Comparison of ENCODE assay signal across 1 cellular context in the genomic region with DNA sequence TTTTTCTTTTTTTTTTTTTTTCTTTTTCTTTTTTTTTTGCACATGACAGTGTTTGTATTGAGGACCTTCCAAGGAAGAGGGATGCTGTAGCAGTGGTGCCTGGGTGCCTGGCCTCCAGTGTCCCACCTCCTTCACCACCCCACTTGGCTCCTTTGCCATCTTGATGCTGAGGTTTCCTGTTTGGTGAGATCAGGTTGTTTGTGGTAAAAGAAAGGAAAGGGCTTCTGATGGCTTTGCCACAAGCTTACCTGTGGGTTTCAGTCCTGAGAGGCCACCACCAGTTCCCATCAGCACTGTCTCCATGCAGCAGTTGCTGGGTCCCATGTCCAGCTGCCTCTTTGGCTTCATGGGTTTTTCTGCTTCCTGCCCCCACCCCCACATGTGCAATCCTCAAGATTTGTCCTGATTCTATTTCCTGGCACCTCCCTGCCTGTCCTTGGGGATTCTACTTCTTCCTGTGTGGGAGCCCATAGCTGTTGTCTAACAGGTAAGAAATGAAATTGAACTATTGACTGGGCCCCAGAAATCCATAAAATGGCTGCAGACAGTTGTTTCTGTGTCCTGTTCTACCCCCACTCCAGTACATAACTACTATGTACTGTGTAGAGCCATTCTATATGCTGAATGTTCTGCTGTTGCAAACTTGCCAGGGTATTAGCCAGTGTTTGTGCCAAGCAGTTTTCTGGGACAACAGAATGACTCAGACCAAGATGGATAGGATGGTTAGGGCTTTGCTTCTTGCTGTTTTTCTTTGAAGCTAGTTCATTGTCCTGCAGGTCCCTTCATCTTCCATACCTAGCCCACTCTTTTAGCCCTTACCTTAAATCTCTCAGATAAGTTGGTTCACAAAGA.
TF ChIP-seq lines count a peak whose summit lies in the region.

No MANE protein-coding gene starts in this region.

TF ChIP-seq in GM23338, 12 proteins besides CTCF, POLR2A, EP300 and RAD21:
- no peak for TF ChIP-seq CREB1 (CRISPR knock-in tag; IDR thresholded peaks at IDR 0.05; ENCODE audit: low read depth)
- TF ChIP-seq, protein P1, sequence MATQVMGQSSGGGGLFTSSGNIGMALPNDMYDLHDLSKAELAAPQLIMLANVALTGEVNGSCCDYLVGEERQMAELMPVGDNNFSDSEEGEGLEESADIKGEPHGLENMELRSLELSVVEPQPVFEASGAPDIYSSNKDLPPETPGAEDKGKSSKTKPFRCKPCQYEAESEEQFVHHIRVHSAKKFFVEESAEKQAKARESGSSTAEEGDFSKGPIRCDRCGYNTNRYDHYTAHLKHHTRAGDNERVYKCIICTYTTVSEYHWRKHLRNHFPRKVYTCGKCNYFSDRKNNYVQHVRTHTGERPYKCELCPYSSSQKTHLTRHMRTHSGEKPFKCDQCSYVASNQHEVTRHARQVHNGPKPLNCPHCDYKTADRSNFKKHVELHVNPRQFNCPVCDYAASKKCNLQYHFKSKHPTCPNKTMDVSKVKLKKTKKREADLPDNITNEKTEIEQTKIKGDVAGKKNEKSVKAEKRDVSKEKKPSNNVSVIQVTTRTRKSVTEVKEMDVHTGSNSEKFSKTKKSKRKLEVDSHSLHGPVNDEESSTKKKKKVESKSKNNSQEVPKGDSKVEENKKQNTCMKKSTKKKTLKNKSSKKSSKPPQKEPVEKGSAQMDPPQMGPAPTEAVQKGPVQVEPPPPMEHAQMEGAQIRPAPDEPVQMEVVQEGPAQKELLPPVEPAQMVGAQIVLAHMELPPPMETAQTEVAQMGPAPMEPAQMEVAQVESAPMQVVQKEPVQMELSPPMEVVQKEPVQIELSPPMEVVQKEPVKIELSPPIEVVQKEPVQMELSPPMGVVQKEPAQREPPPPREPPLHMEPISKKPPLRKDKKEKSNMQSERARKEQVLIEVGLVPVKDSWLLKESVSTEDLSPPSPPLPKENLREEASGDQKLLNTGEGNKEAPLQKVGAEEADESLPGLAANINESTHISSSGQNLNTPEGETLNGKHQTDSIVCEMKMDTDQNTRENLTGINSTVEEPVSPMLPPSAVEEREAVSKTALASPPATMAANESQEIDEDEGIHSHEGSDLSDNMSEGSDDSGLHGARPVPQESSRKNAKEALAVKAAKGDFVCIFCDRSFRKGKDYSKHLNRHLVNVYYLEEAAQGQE (IDR thresholded peaks at IDR 0.05; ENCODE audit: unreplicated experiment) = no peak
- TF ChIP-seq POLR2AphosphoS5 (IDR thresholded peaks at IDR 0.05; ENCODE audit: low read depth) = no peak
- no peak for TF ChIP-seq ZNF114 (CRISPR knock-in tag; IDR thresholded peaks at IDR 0.05)
- no peak for TF ChIP-seq JUNB (IDR thresholded peaks at IDR 0.05; ENCODE audit: unreplicated experiment)
